ENCODE assay signal across 8 cellular contexts in the genomic region with DNA sequence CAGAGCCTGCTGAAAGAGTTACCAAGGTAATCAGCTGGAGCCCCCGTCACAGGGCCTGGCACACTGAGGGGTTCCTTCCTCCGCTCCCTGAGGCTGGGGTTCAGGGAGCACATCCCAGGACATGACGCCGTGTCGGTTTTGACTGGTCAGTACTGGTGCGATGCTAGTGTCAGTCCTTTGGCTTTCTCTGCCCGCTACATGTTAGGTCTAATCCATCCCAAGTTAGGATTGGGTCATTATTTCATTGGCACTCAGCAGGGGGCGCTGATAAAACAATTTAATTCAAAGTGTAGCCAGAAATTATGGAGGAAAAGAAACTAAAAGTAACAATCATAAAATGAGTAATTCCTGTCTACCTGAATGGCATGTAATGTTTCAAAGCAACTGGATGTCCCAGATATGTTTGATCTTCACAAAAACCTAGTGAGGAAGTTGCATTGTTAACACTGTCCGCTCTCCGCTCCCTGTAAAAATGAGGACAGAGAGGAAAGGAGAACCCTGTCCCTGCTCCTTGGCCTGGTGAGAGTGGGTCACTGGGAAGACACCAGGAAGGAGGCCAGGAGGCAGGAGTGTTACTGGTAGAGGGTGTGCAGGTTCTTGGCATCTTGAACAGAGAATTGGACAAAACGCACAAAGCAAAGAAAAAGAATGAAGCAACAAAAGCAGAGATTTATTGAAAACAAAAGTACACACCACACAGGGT. TPM values are rescaled to one million over a fixed set of nuclear protein-coding genes. Genes with fewer than 3 reads are reported as not detected.
DNase-seq lines count a peak whose midpoint lies in the region; ATAC-seq, FAIRE-seq and TF ChIP-seq lines count a peak whose summit lies in the region.

No MANE protein-coding gene starts in this region.

- peaks cover 0 to 2% of the 10 kb centered on the region in 2 experiments for H3K9me3 ChIP-seq in CD4-positive, CD25-positive, alpha-beta regulatory T cell (ENCODE audit: control insufficient read depth in 2 of 2, low read length in 2 of 2)

- H3K36me3 Mint-ChIP-seq in CD4-positive, CD25-positive, alpha-beta regulatory T cell = no peaks in the 10 kb centered on the region
- peaks cover 1% of the 10 kb centered on the region for H3K36me3 Mint-ChIP-seq in activated CD8-positive, alpha-beta T cell treated with anti-CD3 and anti-CD28 coated beads for 36 hours (ENCODE audit: low read depth)

- no peak for ATAC-seq in CD4-positive, CD25-positive, alpha-beta regulatory T cell (ENCODE audit: low read depth in 2 of 2)
- ATAC-seq in activated CD8-positive, alpha-beta T cell treated with anti-CD3 and anti-CD28 coated beads for 36 hours = peak; percentile 50

- TF ChIP-seq CTCF in activated CD8-positive, alpha-beta T cell treated with anti-CD3 and anti-CD28 coated beads for 36 hours (IDR thresholded peaks at IDR 0.05) = peak; percentile 74

- peak in 2 of 3 donors; percentile 11 to 64 for DNase-seq in CD4-positive, CD25-positive, alpha-beta regulatory T cell
- DNase-seq in LoVo (ENCODE audit: low spot score) = peak; percentile 19
- DNase-seq in activated CD8-positive, alpha-beta T cell treated with anti-CD3 and anti-CD28 coated beads for 36 hours = peak; percentile 72
- peak in 27 of 42 donors; percentile 27 to 84 (median 51) for DNase-seq in head of caudate nucleus
- peak; percentile 22 to 57 (median 44) for DNase-seq in stimulated activated CD4-positive, alpha-beta T cell treated with anti-CD3 and anti-CD28 coated beads, Interleukin-12 subunit alpha, Interleukin-12 subunit beta, amount 100 ng/mL, for 48 hours (ENCODE audit: low read depth in 2 of 3, low spot score in 1 of 3)
- no peak for DNase-seq in GM19239 (ENCODE audit: insufficient read length, low spot score)
- no peak for DNase-seq in ecto neural progenitor cell (ENCODE audit: low spot score)
- no peak for DNase-seq in kidney glomerular epithelial cell (lab: John Stamatoyannopoulos, UW)

- H3K4me3 Mint-ChIP-seq in CD4-positive, CD25-positive, alpha-beta regulatory T cell = no peak overlapping the region
- no peak overlapping the region for H3K4me3 Mint-ChIP-seq in activated CD8-positive, alpha-beta T cell treated with anti-CD3 and anti-CD28 coated beads for 36 hours

- peaks cover 0 to 4% (median 1%) of the 10 kb centered on the region in 7 donors for H3K9me3 Mint-ChIP-seq in CD4-positive, CD25-positive, alpha-beta regulatory T cell
- H3K9me3 Mint-ChIP-seq in activated CD8-positive, alpha-beta T cell treated with anti-CD3 and anti-CD28 coated beads for 36 hours = peaks cover 1% of the 10 kb centered on the region

- FAIRE-seq in GM19239 (lab: Jason Lieb, UNC) = no peak

- no peak overlapping the region for H3K4me3 ChIP-seq in CD4-positive, CD25-positive, alpha-beta regulatory T cell (ENCODE audit: low read depth, low read length)

- H3K27me3 ChIP-seq in CD4-positive, CD25-positive, alpha-beta regulatory T cell (ENCODE audit: control insufficient read depth, insufficient read depth, low read length) = no peaks in the 10 kb centered on the region

- POLR2A ChIA-PET in activated CD8-positive, alpha-beta T cell treated with anti-CD3 and anti-CD28 coated beads for 36 hours (lab: Charles Lee) = no interaction called here

- no peaks in the 10 kb centered on the region for H3K36me3 ChIP-seq in CD4-positive, CD25-positive, alpha-beta regulatory T cell (ENCODE audit: control insufficient read depth, insufficient read depth, low read length)

- H3K4me1 ChIP-seq in CD4-positive, CD25-positive, alpha-beta regulatory T cell (ENCODE audit: control insufficient read depth, insufficient read depth, low read length, poor library complexity, severe bottlenecking) = no peaks in the 10 kb centered on the region

- CTCF ChIA-PET in activated CD8-positive, alpha-beta T cell treated with anti-CD3 and anti-CD28 coated beads for 36 hours (lab: Charles Lee) = interaction anchor here (0.6 to 9.9 kb wide), 13 partner anchors 11 to 282 kb away, joined by 3 to 106 read pairs (median 3); partner anchors contain the start of gene ACER3

- H3K4me1 Mint-ChIP-seq in CD4-positive, CD25-positive, alpha-beta regulatory T cell = peaks cover 0 to 14% (median 9%) of the 10 kb centered on the region in 4 donors
- peaks cover 12% of the 10 kb centered on the region for H3K4me1 Mint-ChIP-seq in activated CD8-positive, alpha-beta T cell treated with anti-CD3 and anti-CD28 coated beads for 36 hours (ENCODE audit: low read depth)

- peaks cover 32% of the 10 kb centered on the region for H3K27me3 Mint-ChIP-seq in CD4-positive, CD25-positive, alpha-beta regulatory T cell
- peaks cover 2% of the 10 kb centered on the region for H3K27me3 Mint-ChIP-seq in activated CD8-positive, alpha-beta T cell treated with anti-CD3 and anti-CD28 coated beads for 36 hours

- no peak overlapping the region for H3K27ac Mint-ChIP-seq in CD4-positive, CD25-positive, alpha-beta regulatory T cell
- peak overlapping the region; percentile 31 for H3K27ac Mint-ChIP-seq in activated CD8-positive, alpha-beta T cell treated with anti-CD3 and anti-CD28 coated beads for 36 hours

- intact Hi-C loops in activated CD8-positive, alpha-beta T cell treated with anti-CD3 and anti-CD28 coated beads for 36 hours (cut with micrococcal nuclease) = no loop called here
- intact Hi-C loops in head of caudate nucleus (cut with DNase I) = no loop called here

- H3K27ac ChIP-seq in CD4-positive, CD25-positive, alpha-beta regulatory T cell (ENCODE audit: insufficient read depth, low read length, poor library complexity, severe bottlenecking) = no peak overlapping the region

RNA-seq across cellular contexts. Expression of gene TSKU, which starts 27.1 kb away (rescaled TPM):
- not detected for total RNA-seq in CD4-positive, CD25-positive, alpha-beta regulatory T cell
- polyA plus RNA-seq in CD4-positive, CD25-positive, alpha-beta regulatory T cell = not detected
- 1 to 10 TPM; 6.5 to 8.4 TPM for total RNA-seq in activated CD8-positive, alpha-beta T cell treated with anti-CD3 and anti-CD28 coated beads for 36 hours

RNA-seq across cellular contexts. Expression of gene ACER3, which starts 50.4 kb away (rescaled TPM):
- 11.8 TPM for total RNA-seq in CD4-positive, CD25-positive, alpha-beta regulatory T cell
- polyA plus RNA-seq in CD4-positive, CD25-positive, alpha-beta regulatory T cell = 10 to 100 TPM in 1 of 4 donors, 1 to 10 TPM in 3; 2.6 to 10.4 (median 3.8) TPM
- total RNA-seq in activated CD8-positive, alpha-beta T cell treated with anti-CD3 and anti-CD28 coated beads for 36 hours = 10 to 100 TPM; 10.0 to 10.2 TPM

Comparison
In these comparisons a context has a peak if more than half of its experiments do, and no peak if none do; other contexts are left out.
1. DNase-seq: peak in CD4-positive, CD25-positive, alpha-beta regulatory T cell (2 of 3), LoVo (single experiment), activated CD8-positive, alpha-beta T cell treated with anti-CD3 and anti-CD28 coated beads for 36 hours (single experiment), head of caudate nucleus (27 of 42) and stimulated activated CD4-positive, alpha-beta T cell treated with anti-CD3 and anti-CD28 coated beads, Interleukin-12 subunit alpha, Interleukin-12 subunit beta, amount 100 ng/mL, for 48 hours (3 of 3); none in GM19239 (single experiment), ecto neural progenitor cell (single experiment) and kidney glomerular epithelial cell (single experiment).